13 cellular contexts compared by ENCODE assay signal in the genomic region with DNA sequence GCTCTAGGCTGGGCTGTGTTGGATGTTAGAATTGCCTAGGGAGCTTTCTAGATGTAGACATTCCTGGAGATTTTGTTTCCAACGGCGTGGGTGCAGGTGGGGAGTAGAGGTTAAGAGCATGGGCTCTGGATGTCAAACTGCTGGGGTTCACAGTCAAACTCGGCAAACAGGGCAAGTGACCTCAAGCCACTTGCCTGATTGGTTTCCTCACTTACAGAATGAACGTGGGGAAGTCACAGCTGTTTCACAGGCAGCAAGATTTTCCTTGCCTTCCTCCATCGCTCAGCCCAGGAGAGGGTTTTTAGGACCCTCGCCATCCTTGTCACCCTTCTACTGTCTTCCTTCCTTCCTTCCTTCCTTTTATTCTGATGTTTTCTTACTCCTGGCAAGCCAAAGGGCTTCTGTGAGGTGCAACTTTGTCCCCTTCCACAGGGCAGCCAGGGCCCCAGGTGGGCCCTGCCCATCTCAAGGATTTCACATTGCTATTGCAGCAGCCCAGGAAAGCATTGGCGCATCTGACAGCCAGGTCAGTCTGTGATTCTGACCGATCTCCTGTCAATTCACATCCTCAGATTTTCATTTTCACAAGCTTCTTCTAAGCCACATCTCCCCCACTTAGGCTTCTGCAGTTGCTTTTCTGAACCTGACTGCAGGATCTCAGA. TPM values are rescaled to one million over a fixed set of nuclear protein-coding genes. Genes with fewer than 3 reads are reported as not detected.
DNase-seq lines count a peak whose midpoint lies in the region; TF ChIP-seq lines count a peak whose summit lies in the region.
"Had no signal": no experiment of that assay in that cellular context is flagged by ENCODE, and none has a peak within 500 bp of the region (broad histone marks: within the 10 kb centered on the region; RNA-seq: fewer than 3 reads in every experiment).

No MANE protein-coding gene starts in this region.

- H3K4me1 ChIP-seq in HUES48 (ENCODE audit: control insufficient read depth, insufficient read depth, low read length), result peaks cover 23% of the 10 kb centered on the region
- peaks cover 63% of the 10 kb centered on the region for H3K4me1 ChIP-seq in mesodermal cell (ENCODE audit: control insufficient read depth, insufficient read depth, low read length, poor library complexity, severe bottlenecking)
- H3K4me1 ChIP-seq in stomach smooth muscle (ENCODE audit: control insufficient read depth, insufficient read depth, low read length), result peaks cover 54% of the 10 kb centered on the region

- H3K4me1 Mint-ChIP-seq in chondrocyte (ENCODE audit: low read depth), result peaks cover 59% of the 10 kb centered on the region
- peaks cover 48% of the 10 kb centered on the region for H3K4me1 Mint-ChIP-seq in activated T-helper 1 cell treated with anti-CD3 and anti-CD28 coated beads, Interleukin-12 subunit alpha, Interleukin-12 subunit beta, Interleukin-2, Interleukin-4 antibody, amounts not matched to agents 30 ng/mL and 10 ng/mL and 1 ng/mL, durations not matched to agents 14 hours and 24 hours and 36 hours (ENCODE audit: low read depth)

- peaks cover 15% of the 10 kb centered on the region for H3K9me3 ChIP-seq in HUES48 (ENCODE audit: control insufficient read depth, insufficient read depth, low read length)
- no peaks in the 10 kb centered on the region for H3K9me3 ChIP-seq in mesodermal cell (ENCODE audit: control insufficient read depth, low read length)
- H3K9me3 ChIP-seq in stomach smooth muscle (ENCODE audit: control insufficient read depth in 2 of 2, low read length in 2 of 2), result no peaks in the 10 kb centered on the region

- intact Hi-C loops in activated T-helper 1 cell treated with anti-CD3 and anti-CD28 coated beads, Interleukin-12 subunit alpha, Interleukin-12 subunit beta, Interleukin-2, Interleukin-4 antibody, amounts not matched to agents 30 ng/mL and 10 ng/mL and 1 ng/mL, durations not matched to agents 14 hours and 24 hours and 36 hours (cut with micrococcal nuclease), result no loop called here

- H3K36me3 Mint-ChIP-seq in chondrocyte (ENCODE audit: low read depth), result no peaks in the 10 kb centered on the region
- H3K36me3 Mint-ChIP-seq in activated T-helper 1 cell treated with anti-CD3 and anti-CD28 coated beads, Interleukin-12 subunit alpha, Interleukin-12 subunit beta, Interleukin-2, Interleukin-4 antibody, amounts not matched to agents 30 ng/mL and 10 ng/mL and 1 ng/mL, durations not matched to agents 14 hours and 24 hours and 36 hours (ENCODE audit: low read depth), result peaks cover 3% of the 10 kb centered on the region
- H3K36me3 Mint-ChIP-seq: activated naive CD4-positive, alpha-beta T cell treated with anti-CD3 and anti-CD28 coated beads, Interleukin-2, amount 50 U/mL, for 72 hours had no signal

- no peak for TF ChIP-seq CTCF in chondrocyte (IDR thresholded peaks at IDR 0.05)

- H3K36me3 ChIP-seq in HUES48 (ENCODE audit: control insufficient read depth, insufficient read depth, low read length) (no peaks in the 10 kb centered on the region), mesodermal cell (ENCODE audit: control insufficient read depth, insufficient read depth, low read length) (peaks cover 9% of the 10 kb centered on the region), stomach smooth muscle (ENCODE audit: control insufficient read depth in 2 of 2, insufficient read depth in 2 of 2, low read length in 2 of 2) (no peaks in the 10 kb centered on the region)

- H3K27ac ChIP-seq in HUES48 (ENCODE audit: low read depth, low read length) (peak overlapping the region; percentile 74), mesodermal cell (ENCODE audit: low read depth, low read length, severe bottlenecking) (peak overlapping the region; percentile 95), stomach smooth muscle (ENCODE audit: low read length) (peak overlapping the region; percentile 74)

- no peaks in the 10 kb centered on the region for H3K27me3 Mint-ChIP-seq in chondrocyte (ENCODE audit: low read depth)
- peaks cover 56% of the 10 kb centered on the region for H3K27me3 Mint-ChIP-seq in activated T-helper 1 cell treated with anti-CD3 and anti-CD28 coated beads, Interleukin-12 subunit alpha, Interleukin-12 subunit beta, Interleukin-2, Interleukin-4 antibody, amounts not matched to agents 30 ng/mL and 10 ng/mL and 1 ng/mL, durations not matched to agents 14 hours and 24 hours and 36 hours (ENCODE audit: insufficient read depth)

- DNase-seq in chondrocyte (ENCODE audit: low spot score), result no peak
- DNase-seq in NCI-H2081 (lab: John Stamatoyannopoulos, UW), result no peak
- no peak for DNase-seq in activated T-helper 1 cell treated with anti-CD3 and anti-CD28 coated beads, Interleukin-12 subunit alpha, Interleukin-12 subunit beta, Interleukin-2, Interleukin-4 antibody, amounts not matched to agents 30 ng/mL and 10 ng/mL and 1 ng/mL, durations not matched to agents 14 hours and 24 hours and 36 hours (ENCODE audit: low spot score)
- DNase-seq in stimulated activated CD4-positive, alpha-beta T cell treated with anti-CD3 and anti-CD28 coated beads, Interleukin-2, amount 100 ng/mL, for 24 hours, result no peak
- DNase-seq: central memory CD4-positive, alpha-beta T cell; NCI-H1436 treated with DMSO at 0.1 percent for 48 hours; NCI-H446; stimulated activated naive CD8-positive, alpha-beta T cell treated with anti-CD3 and anti-CD28 coated beads, Interleukin-15, amount 100 ng/mL, for 72 hours had no signal

- WGBS in mesodermal cell (ENCODE audit: insufficient coverage in 2 of 2), 2 experiments, result 90 to 93% methylated on average over 6 to 8 of the region's 8 CpGs

- no peak overlapping the region for H3K4me3 ChIP-seq in HUES48 (ENCODE audit: low read depth, low read length)
- no peak overlapping the region for H3K4me3 ChIP-seq in mesodermal cell (ENCODE audit: extremely low read depth, insufficient read depth, low read length, poor library complexity, severe bottlenecking)
- no peak overlapping the region for H3K4me3 ChIP-seq in stomach smooth muscle (ENCODE audit: low read length in 2 of 2)
- H3K4me3 ChIP-seq: hepatocyte had no signal

- H3K27me3 ChIP-seq in HUES48 (ENCODE audit: control insufficient read depth, insufficient read depth, low read length) (peaks cover 29% of the 10 kb centered on the region), stomach smooth muscle (ENCODE audit: control insufficient read depth in 1 of 2, insufficient read depth in 2 of 2, low read length in 2 of 2) (peaks cover 0 to 29% of the 10 kb centered on the region in 2 donors)
- H3K27me3 ChIP-seq: hepatocyte had no signal

- no peak overlapping the region for H3K4me3 Mint-ChIP-seq in chondrocyte (ENCODE audit: unreplicated experiment)
- no peak overlapping the region for H3K4me3 Mint-ChIP-seq in activated T-helper 1 cell treated with anti-CD3 and anti-CD28 coated beads, Interleukin-12 subunit alpha, Interleukin-12 subunit beta, Interleukin-2, Interleukin-4 antibody, amounts not matched to agents 30 ng/mL and 10 ng/mL and 1 ng/mL, durations not matched to agents 14 hours and 24 hours and 36 hours
- H3K4me3 Mint-ChIP-seq: stimulated activated naive CD8-positive, alpha-beta T cell treated with anti-CD3 and anti-CD28 coated beads, Interleukin-15, amount 100 ng/mL, for 72 hours had no signal

- no peaks in the 10 kb centered on the region for H3K9me3 Mint-ChIP-seq in chondrocyte (ENCODE audit: low read depth)
- no peaks in the 10 kb centered on the region for H3K9me3 Mint-ChIP-seq in activated T-helper 1 cell treated with anti-CD3 and anti-CD28 coated beads, Interleukin-12 subunit alpha, Interleukin-12 subunit beta, Interleukin-2, Interleukin-4 antibody, amounts not matched to agents 30 ng/mL and 10 ng/mL and 1 ng/mL, durations not matched to agents 14 hours and 24 hours and 36 hours
- H3K9me3 Mint-ChIP-seq: activated naive CD4-positive, alpha-beta T cell treated with anti-CD3 and anti-CD28 coated beads, Interleukin-2, amount 50 U/mL, for 72 hours; stimulated activated naive CD8-positive, alpha-beta T cell treated with anti-CD3 and anti-CD28 coated beads, Interleukin-15, amount 100 ng/mL, for 72 hours had no signal

- peak overlapping the region; percentile 89 for H3K27ac Mint-ChIP-seq in chondrocyte (ENCODE audit: unreplicated experiment)
- H3K27ac Mint-ChIP-seq in activated T-helper 1 cell treated with anti-CD3 and anti-CD28 coated beads, Interleukin-12 subunit alpha, Interleukin-12 subunit beta, Interleukin-2, Interleukin-4 antibody, amounts not matched to agents 30 ng/mL and 10 ng/mL and 1 ng/mL, durations not matched to agents 14 hours and 24 hours and 36 hours, result no peak overlapping the region
- H3K27ac Mint-ChIP-seq: activated naive CD4-positive, alpha-beta T cell treated with anti-CD3 and anti-CD28 coated beads, Interleukin-2, amount 50 U/mL, for 72 hours; stimulated activated naive CD8-positive, alpha-beta T cell treated with anti-CD3 and anti-CD28 coated beads, Interleukin-15, amount 100 ng/mL, for 72 hours had no signal

- H3K9ac ChIP-seq in HUES48 (ENCODE audit: low read depth, low read length), result no peak overlapping the region
- H3K9ac ChIP-seq in stomach smooth muscle (ENCODE audit: low read length in 2 of 2), result peak overlapping the region in 1 of 2 donors; percentile 21

RNA-seq across cellular contexts. Expression of a gene that starts 7.0 kb away (rescaled TPM):
- 8.5 to 14.4 TPM (median 14.1 TPM) in 3 replicates for total RNA-seq in chondrocyte
- polyA plus RNA-seq in mesodermal cell (2013, experiment 1 of 2), result 12.0 TPM
- 10.1 TPM for polyA plus RNA-seq in mesodermal cell (2013, experiment 2 of 2)
- total RNA-seq in activated T-helper 1 cell treated with anti-CD3 and anti-CD28 coated beads, Interleukin-12 subunit alpha, Interleukin-12 subunit beta, Interleukin-2, Interleukin-4 antibody, amounts not matched to agents 30 ng/mL and 10 ng/mL and 1 ng/mL, durations not matched to agents 14 hours and 24 hours and 36 hours, result 0.26 and 0.29 TPM in 2 replicates

RNA-seq across cellular contexts. Expression of a gene that starts 56.9 kb away (rescaled TPM):
- 8.7 to 13.4 TPM (median 9.5 TPM) in 3 replicates for total RNA-seq in chondrocyte
- 27.4 TPM for polyA plus RNA-seq in mesodermal cell (2013, experiment 1 of 2)
- 23.0 TPM for polyA plus RNA-seq in mesodermal cell (2013, experiment 2 of 2)
- 10.2 and 13.3 TPM in 2 replicates for total RNA-seq in activated T-helper 1 cell treated with anti-CD3 and anti-CD28 coated beads, Interleukin-12 subunit alpha, Interleukin-12 subunit beta, Interleukin-2, Interleukin-4 antibody, amounts not matched to agents 30 ng/mL and 10 ng/mL and 1 ng/mL, durations not matched to agents 14 hours and 24 hours and 36 hours
